ENCODE assay signal across 11 cellular contexts in genomic region chr15:74179101-74179841, GRCh38. TPM values are rescaled to one million over a fixed set of nuclear protein-coding genes. Genes with fewer than 3 reads are reported as not detected.
A peak's percentile ranks its signal among the peaks of the same experiment; 100 is the strongest.
DNase-seq lines count a peak whose midpoint lies in the region; ATAC-seq and TF ChIP-seq lines count a peak whose summit lies in the region.
"Had no signal": no experiment of that assay in that cellular context is flagged by ENCODE, and none has a peak within 500 bp of the region (broad histone marks: within the 10 kb centered on the region; RNA-seq: fewer than 3 reads in every experiment).

No MANE protein-coding gene starts in this region.

- peak overlapping the region; percentile 59 for H3K4me3 Mint-ChIP-seq in T-helper 17 cell
- H3K4me3 Mint-ChIP-seq: naive thymus-derived CD4-positive, alpha-beta T cell; stimulated activated naive CD8-positive, alpha-beta T cell treated with anti-CD3 and anti-CD28 coated beads, Interleukin-15, amount 100 ng/mL, for 72 hours had no signal

- peaks cover 58% of the 10 kb centered on the region for H3K27me3 Mint-ChIP-seq in T-helper 17 cell
- H3K27me3 Mint-ChIP-seq: stimulated activated naive CD8-positive, alpha-beta T cell treated with anti-CD3 and anti-CD28 coated beads, Interleukin-15, amount 100 ng/mL, for 72 hours had no signal

- DNase-seq in Caki2 (ENCODE audit: low read depth): peak; percentile 81
- no peak for DNase-seq in T-helper 17 cell
- DNase-seq in pulmonary artery endothelial cell (ENCODE audit: low read depth, low spot score): peak; percentile 47
- DNase-seq in hippocampal formation (lab: John Stamatoyannopoulos, UW): no peak
- DNase-seq in stimulated activated CD4-positive, alpha-beta T cell treated with anti-CD3 and anti-CD28 coated beads, Interleukin-4, amount 100 ng/mL, for 1 hour: no peak
- DNase-seq in NCI-H2081 (lab: John Stamatoyannopoulos, UW): no peak
- DNase-seq: naive thymus-derived CD4-positive, alpha-beta T cell; stimulated activated naive CD8-positive, alpha-beta T cell treated with anti-CD3 and anti-CD28 coated beads, Interleukin-15, amount 100 ng/mL, for 72 hours had no signal

- peaks cover 6% of the 10 kb centered on the region for H3K4me1 Mint-ChIP-seq in T-helper 17 cell
- H3K4me1 Mint-ChIP-seq: stimulated activated naive CD8-positive, alpha-beta T cell treated with anti-CD3 and anti-CD28 coated beads, Interleukin-15, amount 100 ng/mL, for 72 hours had no signal

- H3K27me3 ChIP-seq in gastroesophageal sphincter: no peaks in the 10 kb centered on the region
- H3K27me3 ChIP-seq: cardiac muscle cell had no signal

- TF ChIP-seq CTCF in gastroesophageal sphincter (IDR thresholded peaks at IDR 0.05): no peak

- in situ Hi-C loops in Caki2 (cut with HindIII; ENCODE audit: low pct_unique_long_range_greater_than_20kb, low sequenced_read_pairs): no loop called here

- no peak for TF ChIP-seq EP300 in gastroesophageal sphincter (IDR thresholded peaks at IDR 0.05)

- WGBS in gastroesophageal sphincter (ENCODE audit: low coverage in 1 of 2), 2 donors: 38 to 80% methylated on average over 1 to 7 of the region's 13 CpGs

- no peak for ATAC-seq in T-helper 17 cell
- peak; percentile 91 for ATAC-seq in gastroesophageal sphincter
- ATAC-seq in HG03521 (IDR thresholded peaks at IDR 0.05; ENCODE audit: unreplicated experiment): no peak
- ATAC-seq: naive thymus-derived CD4-positive, alpha-beta T cell; stimulated activated naive CD8-positive, alpha-beta T cell treated with anti-CD3 and anti-CD28 coated beads, Interleukin-15, amount 100 ng/mL, for 72 hours had no signal

- H3K9me3 ChIP-seq in T-helper 17 cell (ENCODE audit: control insufficient read depth, low read length, poor library complexity, severe bottlenecking) (no peaks in the 10 kb centered on the region), gastroesophageal sphincter (no peaks in the 10 kb centered on the region)

- H3K27ac Mint-ChIP-seq in T-helper 17 cell: no peak overlapping the region
- H3K27ac Mint-ChIP-seq: naive thymus-derived CD4-positive, alpha-beta T cell had no signal

- H3K4me1 ChIP-seq in gastroesophageal sphincter: peaks cover 0 to 68% (median 48%) of the 10 kb centered on the region in 3 donors

- TF ChIP-seq POLR2A in gastroesophageal sphincter (IDR thresholded peaks at IDR 0.05): no peak

- H3K27ac ChIP-seq in gastroesophageal sphincter: peak overlapping the region in 3 of 4 donors; percentile 61 to 70 (median 63)
- H3K27ac ChIP-seq: cardiac muscle cell had no signal

- H3K4me3 ChIP-seq in gastroesophageal sphincter: no peak overlapping the region
- H3K4me3 ChIP-seq: cardiac muscle cell had no signal

- no peaks in the 10 kb centered on the region for H3K36me3 Mint-ChIP-seq in T-helper 17 cell (ENCODE audit: low read depth)
- H3K36me3 Mint-ChIP-seq: naive thymus-derived CD4-positive, alpha-beta T cell had no signal

- H3K36me3 ChIP-seq in gastroesophageal sphincter: peaks cover 0 to 12% of the 10 kb centered on the region in 2 donors
- H3K36me3 ChIP-seq: cardiac muscle cell had no signal

RNA-seq across cellular contexts. Expression of gene ISLR, which starts 5.8 kb away (rescaled TPM):
- not detected in 2 replicates for total RNA-seq in Caki2 (2014; rRNA removed; shearing (Covaris generic); ENCODE audit: low replicate concordance)
- total RNA-seq in T-helper 17 cell (not detected), gastroesophageal sphincter (100 to 1,000 TPM in 2 of 4 donors, 10 to 100 TPM in 2; 52.6 to 152 (median 89.5) TPM), pulmonary artery endothelial cell (not detected in 2 replicates)
- total RNA-seq: naive thymus-derived CD4-positive, alpha-beta T cell had no signal

RNA-seq across cellular contexts. Expression of gene STRA6, which starts 23.3 kb away (rescaled TPM):
- total RNA-seq in Caki2 (2014; rRNA removed; shearing (Covaris generic); ENCODE audit: low replicate concordance): 14.9 and 17.7 TPM in 2 replicates
- total RNA-seq in T-helper 17 cell (not detected), gastroesophageal sphincter (under 1 TPM in 1 of 4 donors, not detected in 3; 0.12 TPM), pulmonary artery endothelial cell (not detected in 2 replicates)
- total RNA-seq: naive thymus-derived CD4-positive, alpha-beta T cell had no signal

RNA-seq across cellular contexts. Expression of gene ISLR2, which starts 48.9 kb away (rescaled TPM):
- total RNA-seq in Caki2 (2014; rRNA removed; shearing (Covaris generic); ENCODE audit: low replicate concordance): 0.23 and 1.4 TPM in 2 replicates
- total RNA-seq in T-helper 17 cell (not detected), gastroesophageal sphincter (1 to 10 TPM in 3 of 4 donors, under 1 TPM in 1; 0.54 to 5.4 (median 1.5) TPM), pulmonary artery endothelial cell (not detected in 2 replicates)
- total RNA-seq: cardiac muscle cell; naive thymus-derived CD4-positive, alpha-beta T cell had no signal

RNA-seq across cellular contexts. Expression of gene CCDC33, which starts 56.9 kb away (rescaled TPM):
- 0.84 and 2.6 TPM in 2 replicates for total RNA-seq in Caki2 (2014; rRNA removed; shearing (Covaris generic); ENCODE audit: low replicate concordance)
- total RNA-seq in T-helper 17 cell (not detected), gastroesophageal sphincter (not detected), pulmonary artery endothelial cell (not detected in 2 replicates)
- total RNA-seq: naive thymus-derived CD4-positive, alpha-beta T cell had no signal

Comparison
In these comparisons a context has a peak if more than half of its experiments do, and no peak if none do; other contexts are left out.
1. DNase-seq: peak in Caki2 (single experiment) and pulmonary artery endothelial cell (single experiment); none in T-helper 17 cell (0 of 3), hippocampal formation (0 of 2), stimulated activated CD4-positive, alpha-beta T cell treated with anti-CD3 and anti-CD28 coated beads, Interleukin-4, amount 100 ng/mL, for 1 hour (single experiment) and NCI-H2081 (0 of 2).
2. RNA of gene ISLR, which starts 5.8 kb away (total RNA-seq): 52.6 to 152 TPM in gastroesophageal sphincter; not detected in Caki2, not detected in T-helper 17 cell and not detected in pulmonary artery endothelial cell; every median in the first group is over 10 times any median in the second.
3. RNA of gene STRA6, which starts 23.3 kb away (total RNA-seq): 14.9 to 17.7 TPM in Caki2; not detected in T-helper 17 cell, 0.12 TPM in gastroesophageal sphincter and not detected in pulmonary artery endothelial cell; every median in the first group is over 10 times any median in the second.